Comparison of ENCODE assay signal across 8 cellular contexts in genomic region chr11:35083181-35084061, GRCh38. TPM values are rescaled to one million over a fixed set of nuclear protein-coding genes. Genes with fewer than 3 reads are reported as not detected.
DNase-seq lines count a peak whose midpoint lies in the region; ATAC-seq, FAIRE-seq and TF ChIP-seq lines count a peak whose summit lies in the region.

No MANE protein-coding gene starts in this region.

- H3K27ac Mint-ChIP-seq in T-helper 1 cell treated with Interleukin-12 subunit alpha and Interleukin-12 subunit beta and Interleukin-4 antibody, amounts not matched to agents 30 μg/mL and 1 μg/mL, for 36 hours: peak overlapping the region; percentile 89

- H3K4me2 ChIP-seq in keratinocyte (ENCODE audit: control insufficient read depth, extremely low read depth, insufficient read depth, low read depth, low read length): peak overlapping the region; percentile 85

- H3K27me3 ChIP-seq in AG04450 (ENCODE audit: control insufficient read depth, insufficient read depth, low read length) (no peaks in the 10 kb centered on the region), keratinocyte (ENCODE audit: control insufficient read depth, extremely low read depth, insufficient read depth, low read length) (no peaks in the 10 kb centered on the region)

- H3K9me3 Mint-ChIP-seq in T-helper 1 cell treated with Interleukin-12 subunit alpha and Interleukin-12 subunit beta and Interleukin-4 antibody, amounts not matched to agents 30 μg/mL and 1 μg/mL, for 36 hours: no peaks in the 10 kb centered on the region

- H3K9ac ChIP-seq in keratinocyte (ENCODE audit: control insufficient read depth, extremely low read depth, insufficient read depth, low read length): peak overlapping the region; percentile 66

- H3K4me1 ChIP-seq in keratinocyte (ENCODE audit: control insufficient read depth, extremely low read depth, insufficient read depth, low read length): peaks cover 55% of the 10 kb centered on the region

- dilution Hi-C loops in keratinocyte (cut with MboI; ENCODE audit: extremely low pct_ligation_motif_present, low sequenced_read_pairs): no loop called here

- in situ Hi-C loops in astrocyte of the spinal cord (cut with HindIII; ENCODE audit: low sequenced_read_pairs): no loop called here

- H3K79me2 ChIP-seq in keratinocyte (ENCODE audit: control insufficient read depth, insufficient read depth, low read length): no peaks in the 10 kb centered on the region

- H3K9me1 ChIP-seq in keratinocyte (ENCODE audit: control insufficient read depth, extremely low read depth, insufficient read depth, low read length): no peaks in the 10 kb centered on the region

- DNase-seq in AG04450 (ENCODE audit: low read depth, low spot score) (peak; percentile 88), astrocyte of the spinal cord (ENCODE audit: low read depth, low spot score) (peak; percentile 100), keratinocyte (ENCODE audit: low read depth, low spot score) (peak; percentile 57), GM19240 (ENCODE audit: insufficient read length, low spot score) (no peak)
- peak; percentile 38 to 52 for DNase-seq in stimulated activated CD4-positive, alpha-beta T cell treated with anti-CD3 and anti-CD28 coated beads, Interleukin-4, amount 100 ng/mL, for 48 hours (ENCODE audit: low read depth in 2 of 2)

- peaks cover 75% of the 10 kb centered on the region for H3K4me1 Mint-ChIP-seq in T-helper 1 cell treated with Interleukin-12 subunit alpha and Interleukin-12 subunit beta and Interleukin-4 antibody, amounts not matched to agents 30 μg/mL and 1 μg/mL, for 36 hours (ENCODE audit: low read depth)

- peaks cover 11% of the 10 kb centered on the region for H3K36me3 Mint-ChIP-seq in T-helper 1 cell treated with Interleukin-12 subunit alpha and Interleukin-12 subunit beta and Interleukin-4 antibody, amounts not matched to agents 30 μg/mL and 1 μg/mL, for 36 hours (ENCODE audit: low read depth)

- H3K27ac ChIP-seq in AG04450 (ENCODE audit: low read depth, low read length) (peak overlapping the region; percentile 83), keratinocyte (ENCODE audit: control insufficient read depth, insufficient read depth, low read length) (peak overlapping the region; percentile 91)

- peak overlapping the region; percentile 66 for H3K4me3 Mint-ChIP-seq in T-helper 1 cell treated with Interleukin-12 subunit alpha and Interleukin-12 subunit beta and Interleukin-4 antibody, amounts not matched to agents 30 μg/mL and 1 μg/mL, for 36 hours

- peak; percentile 72 for FAIRE-seq in keratinocyte (lab: Jason Lieb, UNC)

- CTCF ChIA-PET in AG04450 (lab: Charles Lee): no interaction called here

- peaks cover 4% of the 10 kb centered on the region for H3K27me3 Mint-ChIP-seq in T-helper 1 cell treated with Interleukin-12 subunit alpha and Interleukin-12 subunit beta and Interleukin-4 antibody, amounts not matched to agents 30 μg/mL and 1 μg/mL, for 36 hours (ENCODE audit: low read depth)

- no peaks in the 10 kb centered on the region for H3K36me3 ChIP-seq in keratinocyte (ENCODE audit: control insufficient read depth in 2 of 2, extremely low read depth in 1 of 2, insufficient read depth in 2 of 2, low read length in 2 of 2)

- no peak overlapping the region for H3K4me3 ChIP-seq in AG04450 (ENCODE audit: low read depth, low read length)
- no peak overlapping the region for H3K4me3 ChIP-seq in astrocyte of the spinal cord (ENCODE audit: low read depth, low read length)
- no peak overlapping the region for H3K4me3 ChIP-seq in keratinocyte (ENCODE audit: control insufficient read depth in 2 of 3, extremely low read depth in 1 of 3, insufficient read depth in 2 of 3, low read depth in 1 of 3, low read length in 3 of 3)

- POLR2A ChIA-PET in AG04450 (lab: Yijun Ruan, JAX): interaction anchor here (0.9 to 1.0 kb wide), 2 partner anchors 58 to 106 kb away, joined by 3 read pairs; no protein-coding TSS in a partner anchor

- no peak for TF ChIP-seq CTCF in AG04450 (IDR thresholded peaks at IDR 0.05; ENCODE audit: low read depth, low read length)
- no peak for TF ChIP-seq CTCF in astrocyte of the spinal cord (IDR thresholded peaks at IDR 0.05; ENCODE audit: low read depth, low read length)
- no peak for TF ChIP-seq CTCF in keratinocyte (optimal IDR thresholded peaks at IDR 0.05 in 1 of 3, IDR thresholded peaks at IDR 0.05 in 1 of 3, conservative IDR thresholded peaks at IDR 0.05 in 1 of 3; ENCODE audit: extremely low read depth in 1 of 3, insufficient read depth in 2 of 3, low read length in 3 of 3)

- H3K9me3 ChIP-seq in AG04450 (ENCODE audit: control insufficient read depth, insufficient read depth, low read length) (no peaks in the 10 kb centered on the region), keratinocyte (ENCODE audit: control insufficient read depth, low read depth, low read length) (no peaks in the 10 kb centered on the region)

- no peaks in the 10 kb centered on the region for H4K20me1 ChIP-seq in keratinocyte (ENCODE audit: control insufficient read depth, extremely low read depth, insufficient read depth, low read length)

- ATAC-seq in GM19328 (IDR thresholded peaks at IDR 0.05; ENCODE audit: unreplicated experiment) (peak; percentile 47), HG03432 (IDR thresholded peaks at IDR 0.05; ENCODE audit: unreplicated experiment) (peak; percentile 62)

- no peak overlapping the region for H2AFZ ChIP-seq in keratinocyte (ENCODE audit: control insufficient read depth, low read length)

RNA-seq across cellular contexts. Expression of gene CD44, which starts 55.5 kb away (rescaled TPM):
- polyA plus RNA-seq in AG04450 (2011; rRNA removed): 1,799 and 1,817 TPM in 2 replicates
- 2,797 and 2,845 TPM in 2 replicates for polyA minus RNA-seq in AG04450 (2011; rRNA and poly(A)+ RNA removed)
- polyA plus RNA-seq in keratinocyte: 1,621 to 2,271 TPM (median 2,038 TPM) in 3 replicates
- 1,899 TPM for polyA plus RNA-seq in keratinocyte (2011; ENCODE audit: low read depth)
- polyA plus RNA-seq in keratinocyte (2011; cell fraction: cytosol; rRNA removed): 704 and 1,157 TPM in 2 replicates
- 3,164 and 3,631 TPM in 2 replicates for polyA plus RNA-seq in keratinocyte (2011; cell fraction: nucleus; rRNA removed)
- 637 and 1,345 TPM in 2 replicates for polyA plus RNA-seq in keratinocyte (2012; ENCODE audit: low replicate concordance)
- 1,693 to 2,971 TPM (median 2,836 TPM) in 3 replicates for polyA minus RNA-seq in keratinocyte
- 1,343 TPM for polyA minus RNA-seq in keratinocyte (2011; cell fraction: cytosol; rRNA and poly(A)+ RNA removed)
- polyA minus RNA-seq in keratinocyte (2011; cell fraction: nucleus; rRNA and poly(A)+ RNA removed): 2,671 and 5,354 TPM in 2 replicates
